Comparison of ENCODE assay signal across 8 cellular contexts in genomic region chr5:142717582-142718215, GRCh38. TPM values are rescaled to one million over a fixed set of nuclear protein-coding genes. Genes with fewer than 3 reads are reported as not detected.
A peak's percentile ranks its signal among the peaks of the same experiment; 100 is the strongest.
DNase-seq lines count a peak whose midpoint lies in the region; ATAC-seq, FAIRE-seq and TF ChIP-seq lines count a peak whose summit lies in the region.

No MANE protein-coding gene starts in this region.

- H3K9me3 ChIP-seq in mammary epithelial cell (replicated peaks; ENCODE audit: insufficient read depth, low read length): no peaks in the 10 kb centered on the region

- 70% methylated on average over 10 of the region's 11 CpGs for WGBS in mammary epithelial cell (ENCODE audit: low coverage, missing lambda C conversion rate)

- dilution Hi-C loops in mammary epithelial cell (cut with HindIII; ENCODE audit: low sequenced_read_pairs): no loop called here

- H2AFZ ChIP-seq in mammary epithelial cell (ENCODE audit: low read depth, low read length): peak overlapping the region; percentile 1

- no peak for FAIRE-seq in H54 (lab: Jason Lieb, UNC)

- intact Hi-C loops in mammary epithelial cell (cut with micrococcal nuclease) (loop anchor here (1.0 to 10.0 kb wide), 9 partner anchors 31 to 1467 kb away; partner anchors contain the start of gene NR3C1), left colon (cut with DNase I, micrococcal nuclease) (loop anchor here (5.0 to 10.0 kb wide), 2 partner anchors 165 to 167 kb away; no protein-coding TSS in a partner anchor)

- no peak overlapping the region for H3K4me3 ChIP-seq in mammary epithelial cell (replicated peaks in 1 of 3; ENCODE audit: insufficient read depth in 1 of 3, low read depth in 2 of 3, low read length in 3 of 3)

- peaks cover 18% of the 10 kb centered on the region for H3K27me3 Mint-ChIP-seq in T-helper 2 cell treated with Interferon-gamma antibody and Interleukin-4, amounts not matched to agents 5 μg/mL and 100 μg/mL, for 36 hours (ENCODE audit: low read depth)

- H3K4me1 Mint-ChIP-seq in T-helper 2 cell treated with Interferon-gamma antibody and Interleukin-4, amounts not matched to agents 5 μg/mL and 100 μg/mL, for 36 hours (ENCODE audit: low read depth): peaks cover 5% of the 10 kb centered on the region

- no peaks in the 10 kb centered on the region for H3K36me3 ChIP-seq in mammary epithelial cell (ENCODE audit: insufficient read depth, low read length)

- no TSS peak for BruUV-seq in mammary epithelial cell (replicated peaks; lab: Mats Ljungman, UMichigan)

- H3K27ac Mint-ChIP-seq in T-helper 2 cell treated with Interferon-gamma antibody and Interleukin-4, amounts not matched to agents 5 μg/mL and 100 μg/mL, for 36 hours: no peak overlapping the region

- no peaks in the 10 kb centered on the region for H3K36me3 Mint-ChIP-seq in T-helper 2 cell treated with Interferon-gamma antibody and Interleukin-4, amounts not matched to agents 5 μg/mL and 100 μg/mL, for 36 hours (ENCODE audit: low read depth)

- H3K9ac ChIP-seq in mammary epithelial cell (ENCODE audit: insufficient read depth, low read length): no peak overlapping the region

- in situ Hi-C loops in mammary epithelial cell (cut with MboI; ENCODE audit: low sequenced_read_pairs in 2 of 2): loop anchor here in 1 of 2 donors (5.0 kb wide), 1 partner anchor 170 kb away; no protein-coding TSS in a partner anchor

- no peaks in the 10 kb centered on the region for H3K79me2 ChIP-seq in mammary epithelial cell (ENCODE audit: insufficient read depth, low read length)

- peaks cover 25% of the 10 kb centered on the region for H3K4me1 ChIP-seq in mammary epithelial cell (ENCODE audit: insufficient read depth, low read length)

- no peaks in the 10 kb centered on the region for H4K20me1 ChIP-seq in mammary epithelial cell (ENCODE audit: insufficient read depth, low read length)

- no peak for TF ChIP-seq POLR2A in H54 (IDR thresholded peaks at IDR 0.05; ENCODE audit: low read depth, low read length)

- H3K27me3 ChIP-seq in mammary epithelial cell (ENCODE audit: insufficient read depth, low read length): no peaks in the 10 kb centered on the region

- H3K4me2 ChIP-seq in mammary epithelial cell (ENCODE audit: insufficient read depth, low read depth, low read length): no peak overlapping the region

- H3K9me3 Mint-ChIP-seq in T-helper 2 cell treated with Interferon-gamma antibody and Interleukin-4, amounts not matched to agents 5 μg/mL and 100 μg/mL, for 36 hours: no peaks in the 10 kb centered on the region

- CTCF ChIA-PET in mammary epithelial cell (lab: Charles Lee; ENCODE audit: low non-redundant PET): interaction anchor here (0.6 to 1.9 kb wide), 6 partner anchors 149 to 251 kb away, joined by 3 to 13 read pairs (median 4); no protein-coding TSS in a partner anchor

- DNase-seq in AG08395 (ENCODE audit: low spot score) (peak; percentile 67), NCI-H2196 (lab: John Stamatoyannopoulos, UW; ENCODE audit: unreplicated experiment) (peak; percentile 62), mammary epithelial cell (peak; percentile 58), left colon (no peak), H54 (ENCODE audit: insufficient read length, low spot score) (no peak)
- DNase-seq in T-helper 2 cell treated with Interferon-gamma antibody and Interleukin-4, amounts not matched to agents 5 μg/mL and 100 μg/mL, for 36 hours (ENCODE audit: low spot score): no peak

- TF ChIP-seq CTCF in GM12872 (IDR thresholded peaks at IDR 0.05; ENCODE audit: insufficient read depth, low read depth, low read length) (peak; percentile 65), mammary epithelial cell (conservative IDR thresholded peaks at IDR 0.05 in 1 of 2, IDR thresholded peaks at IDR 0.05 in 1 of 2; ENCODE audit: extremely low read depth in 1 of 2, insufficient read depth in 1 of 2, low read depth in 1 of 2, low read length in 2 of 2) (peak; percentile 91)

- peak; percentile 53 for ATAC-seq in left colon
- no peak for ATAC-seq in HG03025 (IDR thresholded peaks at IDR 0.05; ENCODE audit: low FRiP score, unreplicated experiment)

- H3K4me3 Mint-ChIP-seq in T-helper 2 cell treated with Interferon-gamma antibody and Interleukin-4, amounts not matched to agents 5 μg/mL and 100 μg/mL, for 36 hours: no peak overlapping the region

- H3K27ac ChIP-seq in mammary epithelial cell (ENCODE audit: insufficient read depth, low read depth, low read length): no peak overlapping the region

RNA-seq across cellular contexts. Expression of gene FGF1, which starts 31.8 kb away (rescaled TPM):
- 10 to 100 TPM in 1 of 2 donors, 1 to 10 TPM in 1; 7.9 to 22.5 TPM for total RNA-seq in mammary epithelial cell
- polyA plus RNA-seq in mammary epithelial cell: 5.0 TPM
- polyA minus RNA-seq in mammary epithelial cell: 8.9 TPM
- total RNA-seq in left colon: under 1 TPM; 0.09 to 0.70 TPM

RNA-seq across cellular contexts. Expression of gene ARHGAP26, which starts 52.5 kb away (rescaled TPM):
- total RNA-seq in mammary epithelial cell: 10 to 100 TPM; 23.8 to 34.0 TPM
- polyA plus RNA-seq in mammary epithelial cell: 3.7 TPM
- 5.2 TPM for polyA minus RNA-seq in mammary epithelial cell
- total RNA-seq in left colon: 10 to 100 TPM; 71.6 to 85.1 TPM

Comparison
In these comparisons a context has a peak if more than half of its experiments do, and no peak if none do; other contexts are left out.
1. DNase-seq: peak in AG08395 (single experiment), NCI-H2196 (single experiment) and mammary epithelial cell (single experiment); none in left colon (0 of 2), T-helper 2 cell treated with Interferon-gamma antibody and Interleukin-4, amounts not matched to agents 5 μg/mL and 100 μg/mL, for 36 hours (single experiment) and H54 (single experiment).
2. RNA of gene FGF1, which starts 31.8 kb away (total RNA-seq): 7.9 to 22.5 TPM in mammary epithelial cell; 0.09 to 0.70 TPM in left colon; every median in the first group is over 4 times any median in the second.